18 cellular contexts compared by ENCODE assay signal in genomic region chr20:9460518-9460917, GRCh38. TPM values are rescaled to one million over a fixed set of nuclear protein-coding genes. Genes with fewer than 3 reads are reported as not detected.
DNase-seq lines count a peak whose midpoint lies in the region; ATAC-seq and TF ChIP-seq lines count a peak whose summit lies in the region.
"Had no signal": no experiment of that assay in that cellular context is flagged by ENCODE, and none has a peak within 500 bp of the region (broad histone marks: within the 10 kb centered on the region; RNA-seq: fewer than 3 reads in every experiment).

No MANE protein-coding gene starts in this region.

- H3K4me3 ChIP-seq in IMR-90 (ENCODE audit: insufficient read depth, low read depth, low read length) (no peak overlapping the region), kidney epithelial cell (ENCODE audit: low read depth, low read length) (no peak overlapping the region), smooth muscle cell (no peak overlapping the region)
- H3K4me3 ChIP-seq: mucosa of descending colon had no signal

- H3K9me3 ChIP-seq in IMR-90 (ENCODE audit: control insufficient read depth, insufficient read depth, low read length) (no peaks in the 10 kb centered on the region), smooth muscle cell (replicated peaks; ENCODE audit: low read depth) (no peaks in the 10 kb centered on the region)
- H3K9me3 ChIP-seq: mucosa of descending colon had no signal

- no peak overlapping the region for H4K8ac ChIP-seq in IMR-90 (ENCODE audit: low read depth in 2 of 2, low read length in 2 of 2)

- H3K79me1 ChIP-seq in IMR-90 (ENCODE audit: low read depth in 1 of 2, low read length in 2 of 2): no peaks in the 10 kb centered on the region

- H2BK5ac ChIP-seq in IMR-90 (ENCODE audit: low read depth, low read length, poor library complexity, severe bottlenecking): no peak overlapping the region

- peaks cover 4% of the 10 kb centered on the region for H3K4me1 ChIP-seq in IMR-90 (ENCODE audit: control insufficient read depth, insufficient read depth, low read length)
- H3K4me1 ChIP-seq in smooth muscle cell (ENCODE audit: low read depth): no peaks in the 10 kb centered on the region

- WGBS in IMR-90 (ENCODE audit: extremely low coverage in 2 of 2, insufficient read length in 1 of 2), 2 experiments: no CpG with 5 or more reads among the region's 2 CpGs
- WGBS in smooth muscle cell (ENCODE audit: low lambda C conversion rate): 88% methylated on average over 2 of the region's 2 CpGs

- H3K27ac ChIP-seq in IMR-90 (ENCODE audit: insufficient read depth, low read length) (no peak overlapping the region), smooth muscle cell (ENCODE audit: low read depth) (no peak overlapping the region)

- no peak for TF ChIP-seq POLR2A in IMR-90 (IDR thresholded peaks at IDR 0.05; ENCODE audit: low read depth, low read length)

- H3K9me1 ChIP-seq in IMR-90 (ENCODE audit: insufficient read depth, low read length): peaks cover 6% of the 10 kb centered on the region; the same call in 1 of the 2 replicates

- no peaks in the 10 kb centered on the region for H3F3A ChIP-seq in smooth muscle cell (ENCODE audit: low read depth)

- no peak overlapping the region for H4K91ac ChIP-seq in IMR-90 (ENCODE audit: insufficient read depth, low read depth, low read length)

- CTCF ChIA-PET in IMR-90 (lab: Yijun Ruan, JAX): interaction anchor here (1.2 kb wide), 1 partner anchor 149 kb away, joined by 4 read pairs; no protein-coding TSS in a partner anchor

- DNase-seq in AG08396 (ENCODE audit: low spot score) (peak; percentile 26), IMR-90 (peak; percentile 36), T47D (ENCODE audit: low read depth in 1 of 2, low spot score in 1 of 2) (peak; percentile 17 to 42), kidney epithelial cell (ENCODE audit: low read depth) (peak; percentile 19), NCI-H345 treated with DMSO at 0.1 percent for 48 hours (lab: John Stamatoyannopoulos, UW; ENCODE audit: unreplicated experiment) (no peak), anterior cingulate cortex (lab: John Stamatoyannopoulos, UW) (no peak), smooth muscle cell (lab: John Stamatoyannopoulos, UW; ENCODE audit: unreplicated experiment) (no peak), UCSD-AML1 (lab: John Stamatoyannopoulos, UW; ENCODE audit: unreplicated experiment) (no peak)
- DNase-seq: caudate nucleus; mucosa of descending colon; NCI-H1048; NCI-H510A treated with DMSO at 0.1 percent for 48 hours; stimulated activated CD4-positive, alpha-beta T cell treated with anti-CD3 and anti-CD28 coated beads, Interleukin-4, amount 100 ng/mL, for 24 hours; stimulated activated naive CD4-positive, alpha-beta T cell had no signal

- H3K36me3 ChIP-seq in IMR-90 (ENCODE audit: control insufficient read depth, insufficient read depth, low read length) (peaks cover 16% of the 10 kb centered on the region), kidney epithelial cell (ENCODE audit: control insufficient read depth, insufficient read depth, low read length) (peaks cover 3% of the 10 kb centered on the region), smooth muscle cell (ENCODE audit: low read depth) (no peaks in the 10 kb centered on the region)

- in situ Hi-C loops in IMR-90 (cut with MboI; ENCODE audit: low sequenced_read_pairs): no loop called here
- in situ Hi-C loops in T47D (cut with HindIII; ENCODE audit: low pct_unique_long_range_greater_than_20kb, low sequenced_read_pairs): no loop called here

- H3K23ac ChIP-seq in IMR-90 (ENCODE audit: low read depth, low read length): no peak overlapping the region

- H2AK9ac ChIP-seq in IMR-90 (replicated peaks; ENCODE audit: low read depth, low read length, poor library complexity): no peak overlapping the region

- H4K5ac ChIP-seq in IMR-90 (ENCODE audit: low read depth, low read length): no peak overlapping the region

- intact Hi-C loops in IMR-90 (cut with micrococcal nuclease): no loop called here

- ATAC-seq in IMR-90 (ENCODE audit: low read depth): peak; percentile 67
- ATAC-seq: mucosa of descending colon, Panc1 had no signal

- no peak for TF ChIP-seq RAD21 in IMR-90 (IDR thresholded peaks at IDR 0.05; ENCODE audit: low read length)

- no peaks in the 10 kb centered on the region for H3K79me2 ChIP-seq in smooth muscle cell (ENCODE audit: low read depth)

- no peak overlapping the region for H3K56ac ChIP-seq in IMR-90 (ENCODE audit: extremely low read depth, insufficient read depth, low read length)

- H3K27me3 ChIP-seq in IMR-90 (ENCODE audit: control insufficient read depth, insufficient read depth, low read length): no peaks in the 10 kb centered on the region
- H3K27me3 ChIP-seq in kidney epithelial cell (ENCODE audit: control insufficient read depth, insufficient read depth, low read length): no peaks in the 10 kb centered on the region
- H3K27me3 ChIP-seq in smooth muscle cell (ENCODE audit: low read depth): no peaks in the 10 kb centered on the region

- no peak overlapping the region for H2BK15ac ChIP-seq in IMR-90 (ENCODE audit: low read depth, low read length)

- H3K9ac ChIP-seq in IMR-90 (ENCODE audit: low read depth, low read length) (no peak overlapping the region), smooth muscle cell (ENCODE audit: low read depth) (no peak overlapping the region)

- POLR2A ChIA-PET in IMR-90 (lab: Charles Lee; ENCODE audit: unreplicated experiment): no interaction called here

- no peak overlapping the region for H3K4ac ChIP-seq in IMR-90 (ENCODE audit: low read depth, low read length)

- BruUV-seq in IMR-90 (replicated peaks; lab: Mats Ljungman, UMichigan): no TSS peak

- H3K18ac ChIP-seq in IMR-90 (ENCODE audit: low read depth, low read length): no peak overlapping the region

- no peak overlapping the region for H2BK120ac ChIP-seq in IMR-90 (ENCODE audit: low read depth, low read length)

- H3K4me2 ChIP-seq in IMR-90 (ENCODE audit: low read depth, low read length) (no peak overlapping the region), smooth muscle cell (no peak overlapping the region)

- no peak overlapping the region for H2AK5ac ChIP-seq in IMR-90 (ENCODE audit: low read depth, low read length)

- H2BK20ac ChIP-seq in IMR-90 (ENCODE audit: low read depth, low read length): no peak overlapping the region

- no peak for TF ChIP-seq CTCF in IMR-90 (conservative IDR thresholded peaks at IDR 0.05; ENCODE audit: low read depth, low read length)
- TF ChIP-seq CTCF in kidney epithelial cell (IDR thresholded peaks at IDR 0.05; ENCODE audit: insufficient read depth, low read length, poor library complexity, severe bottlenecking): no peak
- no peak for TF ChIP-seq CTCF in smooth muscle cell (IDR thresholded peaks at IDR 0.05; ENCODE audit: borderline replicate concordance, insufficient read depth, poor library complexity, severe bottlenecking)

- dilution Hi-C loops in IMR-90 (cut with HindIII; ENCODE audit: low sequenced_read_pairs, unreplicated experiment): no loop called here

- no peak overlapping the region for H2AFZ ChIP-seq in IMR-90 (replicated peaks; ENCODE audit: low read length, poor library complexity)
- H2AFZ ChIP-seq in smooth muscle cell (ENCODE audit: low read depth): no peak overlapping the region

- H4K20me1 ChIP-seq in IMR-90 (ENCODE audit: insufficient read depth, low read length) (no peaks in the 10 kb centered on the region), smooth muscle cell (ENCODE audit: low read depth) (no peaks in the 10 kb centered on the region)

- no peak overlapping the region for H3K14ac ChIP-seq in IMR-90 (replicated peaks; ENCODE audit: low read depth, low read length)

TF ChIP-seq in IMR-90, 13 proteins besides CTCF, POLR2A, EP300 and RAD21:
- TF ChIP-seq MAZ (IDR thresholded peaks at IDR 0.05; ENCODE audit: borderline replicate concordance, low read depth, low read length) (no peak), USF2 (IDR thresholded peaks at IDR 0.05; ENCODE audit: low read depth, low read length) (no peak), SMC3 (IDR thresholded peaks at IDR 0.05; ENCODE audit: low read depth, low read length) (no peak), CEBPB (IDR thresholded peaks at IDR 0.05; ENCODE audit: low read depth, low read length) (no peak), MXI1 (IDR thresholded peaks at IDR 0.05; ENCODE audit: borderline replicate concordance, low read depth, low read length) (no peak), BHLHE40 (IDR thresholded peaks at IDR 0.05; ENCODE audit: low read depth, low read length) (no peak), RCOR1 (IDR thresholded peaks at IDR 0.05; ENCODE audit: insufficient replicate concordance, low read length) (no peak), FOS (IDR thresholded peaks at IDR 0.05; ENCODE audit: low read depth, low read length) (no peak), ELK1 (IDR thresholded peaks at IDR 0.05; ENCODE audit: borderline replicate concordance, low read depth, low read length) (no peak), RFX5 (IDR thresholded peaks at IDR 0.05; ENCODE audit: low read depth, low read length) (no peak), NFE2L2 (IDR thresholded peaks at IDR 0.05; ENCODE audit: low read depth, low read length) (no peak), MAFK (IDR thresholded peaks at IDR 0.05; ENCODE audit: low read depth, low read length) (no peak), CHD1 (IDR thresholded peaks at IDR 0.05; ENCODE audit: low read depth, low read length) (no peak)

RNA-seq across cellular contexts. Expression of gene LAMP5, which starts 53.9 kb away (rescaled TPM):
- total RNA-seq in IMR-90 (2012; rRNA removed) (under 0.01 TPM in 1 of 2 replicates, not detected in the other), kidney epithelial cell (1.7 and 1.9 TPM in 2 replicates), smooth muscle cell (38.6 and 44.4 TPM in 2 replicates)
- polyA plus RNA-seq in IMR-90 (2012; rRNA removed) (0.06 TPM in 1 of 2 replicates, not detected in the other), smooth muscle cell (27.7 and 40.5 TPM in 2 replicates)
- 0.02 TPM in 2 replicates for polyA plus RNA-seq in IMR-90 (2012; cell fraction: cytosol; rRNA removed)
- polyA plus RNA-seq in IMR-90 (2012; cell fraction: nucleus; rRNA removed; ENCODE audit: low replicate concordance): 0.04 TPM in 1 of 2 replicates, not detected in the other
- total RNA-seq: activated T-helper 2 cell treated with anti-CD3 and anti-CD28 coated beads, Interferon-gamma antibody, Interleukin-2, Interleukin-4, amounts not matched to agents 10 μg/mL and 5 μg/mL and 100 μg/mL, durations not matched to agents 14 hours and 24 hours and 36 hours; G401; T-helper 2 cell treated with Interferon-gamma antibody and Interleukin-4, amounts not matched to agents 100 ng/mL and 5 ng/mL, for 36 hours had no signal

Comparison
In these comparisons a context has a peak if more than half of its experiments do, and no peak if none do; other contexts are left out.
1. DNase-seq: peak in AG08396 (single experiment), IMR-90 (single experiment), T47D (2 of 2) and kidney epithelial cell (single experiment); none in NCI-H345 treated with DMSO at 0.1 percent for 48 hours (single experiment), anterior cingulate cortex (0 of 58), smooth muscle cell (single experiment) and UCSD-AML1 (single experiment).
2. RNA of gene LAMP5, which starts 53.9 kb away (total RNA-seq): 38.6 to 44.4 TPM in smooth muscle cell; 1.7 to 1.9 TPM in kidney epithelial cell and under 0.01 TPM in IMR-90; every median in the first group is over 10 times any median in the second.